In the genomic region with DNA sequence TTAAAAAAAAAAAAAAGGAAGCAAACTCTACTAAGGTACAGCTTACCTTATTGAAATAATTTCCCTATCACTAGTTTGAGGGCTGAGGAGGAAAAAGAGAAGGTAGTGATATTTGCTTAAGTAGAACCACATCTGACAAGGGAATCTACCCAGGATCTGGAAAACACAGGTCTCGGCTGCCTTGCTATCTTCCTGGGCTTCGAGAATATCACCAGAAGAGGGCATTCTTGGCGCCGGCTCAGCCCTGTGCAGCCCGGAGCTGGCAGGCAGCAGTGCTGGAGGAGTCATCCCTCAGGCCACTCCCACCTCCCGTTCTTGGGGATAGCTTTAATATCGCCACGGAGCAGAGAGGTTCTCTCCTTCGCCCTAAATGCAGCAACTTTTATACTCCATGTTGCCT, we compare ENCODE assay signal across 1 cellular context.
TF ChIP-seq lines count a peak whose summit lies in the region.

No MANE protein-coding gene starts in this region.

TF ChIP-seq in GM23338, 12 proteins besides CTCF, POLR2A, EP300 and RAD21 (continued from another document):
- TF ChIP-seq, protein P1, sequence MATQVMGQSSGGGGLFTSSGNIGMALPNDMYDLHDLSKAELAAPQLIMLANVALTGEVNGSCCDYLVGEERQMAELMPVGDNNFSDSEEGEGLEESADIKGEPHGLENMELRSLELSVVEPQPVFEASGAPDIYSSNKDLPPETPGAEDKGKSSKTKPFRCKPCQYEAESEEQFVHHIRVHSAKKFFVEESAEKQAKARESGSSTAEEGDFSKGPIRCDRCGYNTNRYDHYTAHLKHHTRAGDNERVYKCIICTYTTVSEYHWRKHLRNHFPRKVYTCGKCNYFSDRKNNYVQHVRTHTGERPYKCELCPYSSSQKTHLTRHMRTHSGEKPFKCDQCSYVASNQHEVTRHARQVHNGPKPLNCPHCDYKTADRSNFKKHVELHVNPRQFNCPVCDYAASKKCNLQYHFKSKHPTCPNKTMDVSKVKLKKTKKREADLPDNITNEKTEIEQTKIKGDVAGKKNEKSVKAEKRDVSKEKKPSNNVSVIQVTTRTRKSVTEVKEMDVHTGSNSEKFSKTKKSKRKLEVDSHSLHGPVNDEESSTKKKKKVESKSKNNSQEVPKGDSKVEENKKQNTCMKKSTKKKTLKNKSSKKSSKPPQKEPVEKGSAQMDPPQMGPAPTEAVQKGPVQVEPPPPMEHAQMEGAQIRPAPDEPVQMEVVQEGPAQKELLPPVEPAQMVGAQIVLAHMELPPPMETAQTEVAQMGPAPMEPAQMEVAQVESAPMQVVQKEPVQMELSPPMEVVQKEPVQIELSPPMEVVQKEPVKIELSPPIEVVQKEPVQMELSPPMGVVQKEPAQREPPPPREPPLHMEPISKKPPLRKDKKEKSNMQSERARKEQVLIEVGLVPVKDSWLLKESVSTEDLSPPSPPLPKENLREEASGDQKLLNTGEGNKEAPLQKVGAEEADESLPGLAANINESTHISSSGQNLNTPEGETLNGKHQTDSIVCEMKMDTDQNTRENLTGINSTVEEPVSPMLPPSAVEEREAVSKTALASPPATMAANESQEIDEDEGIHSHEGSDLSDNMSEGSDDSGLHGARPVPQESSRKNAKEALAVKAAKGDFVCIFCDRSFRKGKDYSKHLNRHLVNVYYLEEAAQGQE (IDR thresholded peaks at IDR 0.05; ENCODE audit: unreplicated experiment), result no peak
